8 cellular contexts compared by ENCODE assay signal in genomic region chr16:50742521-50743150, GRCh38. TPM values are rescaled to one million over a fixed set of nuclear protein-coding genes. Genes with fewer than 3 reads are reported as not detected.
DNase-seq lines count a peak whose midpoint lies in the region; ATAC-seq and TF ChIP-seq lines count a peak whose summit lies in the region.

No MANE protein-coding gene starts in this region.

- no peaks in the 10 kb centered on the region for H3K27me3 ChIP-seq in CD8-positive, alpha-beta T cell (ENCODE audit: insufficient read depth, low read length)
- no peaks in the 10 kb centered on the region for H3K27me3 ChIP-seq in lower lobe of right lung (ENCODE audit: low read depth)

- peak; percentile 5 for ATAC-seq in CD8-positive, alpha-beta T cell
- ATAC-seq in HG03045 (IDR thresholded peaks at IDR 0.05; ENCODE audit: unreplicated experiment) (peak; percentile 11), lower lobe of right lung (no peak), HG03442 (IDR thresholded peaks at IDR 0.05; ENCODE audit: unreplicated experiment) (no peak)

- peak overlapping the region; percentile 99 for H3K27ac Mint-ChIP-seq in CD8-positive, alpha-beta T cell
- peak overlapping the region; percentile 96 for H3K27ac Mint-ChIP-seq in stimulated activated naive CD8-positive, alpha-beta T cell treated with anti-CD3 and anti-CD28 coated beads, Interleukin-15, Interleukin-2, amounts not matched to agents 100 ng/mL and 50 ng/mL, for 24 hours

- H3K4me1 ChIP-seq in CD8-positive, alpha-beta T cell (ENCODE audit: insufficient read depth, low read length): peaks cover 41% of the 10 kb centered on the region
- H3K4me1 ChIP-seq in lower lobe of right lung: peaks cover 48% of the 10 kb centered on the region

- peak overlapping the region; percentile 98 for H3K4me3 Mint-ChIP-seq in CD8-positive, alpha-beta T cell
- H3K4me3 Mint-ChIP-seq in stimulated activated naive CD8-positive, alpha-beta T cell treated with anti-CD3 and anti-CD28 coated beads, Interleukin-15, Interleukin-2, amounts not matched to agents 100 ng/mL and 50 ng/mL, for 24 hours: peak overlapping the region; percentile 89

- intact Hi-C loops in CD8-positive, alpha-beta T cell (cut with DNase I, micrococcal nuclease): loop anchor here (1.0 to 10.0 kb wide), 7 partner anchors 194 to 718 kb away; partner anchors contain the start of genes HEATR3 (in 2 of the 2), ADCY7 (in 1 of the 2), BRD7 (in 1 of the 2) and CNEP1R1 (in 1 of the 2)
- intact Hi-C loops in lower lobe of right lung (cut with DNase I): no loop called here

- POLR2A ChIA-PET in CD8-positive, alpha-beta T cell (lab: Charles Lee): interaction anchor here (1.0 to 2.5 kb wide), 3 partner anchors 18 to 468 kb away, joined by 3 to 10 read pairs (median 9); no protein-coding TSS in a partner anchor

- no peak for TF ChIP-seq CTCF in CD8-positive, alpha-beta T cell (IDR thresholded peaks at IDR 0.05)
- no peak for TF ChIP-seq CTCF in lower lobe of right lung (IDR thresholded peaks at IDR 0.05)

- peak overlapping the region; percentile 95 for H3K27ac ChIP-seq in CD8-positive, alpha-beta T cell (ENCODE audit: low read depth, low read length)
- H3K27ac ChIP-seq in lower lobe of right lung: peak overlapping the region; percentile 92

- no peaks in the 10 kb centered on the region for H3K9me3 Mint-ChIP-seq in CD8-positive, alpha-beta T cell
- H3K9me3 Mint-ChIP-seq in stimulated activated naive CD8-positive, alpha-beta T cell treated with anti-CD3 and anti-CD28 coated beads, Interleukin-15, Interleukin-2, amounts not matched to agents 100 ng/mL and 50 ng/mL, for 24 hours: no peaks in the 10 kb centered on the region

- no peaks in the 10 kb centered on the region for H3K27me3 Mint-ChIP-seq in CD8-positive, alpha-beta T cell (ENCODE audit: low read depth)
- H3K27me3 Mint-ChIP-seq in stimulated activated naive CD8-positive, alpha-beta T cell treated with anti-CD3 and anti-CD28 coated beads, Interleukin-15, Interleukin-2, amounts not matched to agents 100 ng/mL and 50 ng/mL, for 24 hours: no peaks in the 10 kb centered on the region

- peaks cover 50% of the 10 kb centered on the region for H3K4me1 Mint-ChIP-seq in CD8-positive, alpha-beta T cell (ENCODE audit: low read depth)
- H3K4me1 Mint-ChIP-seq in stimulated activated naive CD8-positive, alpha-beta T cell treated with anti-CD3 and anti-CD28 coated beads, Interleukin-15, Interleukin-2, amounts not matched to agents 100 ng/mL and 50 ng/mL, for 24 hours (ENCODE audit: low read depth): peaks cover 61% of the 10 kb centered on the region

- H3K36me3 Mint-ChIP-seq in CD8-positive, alpha-beta T cell: peaks cover 36% of the 10 kb centered on the region
- peaks cover 20% of the 10 kb centered on the region for H3K36me3 Mint-ChIP-seq in stimulated activated naive CD8-positive, alpha-beta T cell treated with anti-CD3 and anti-CD28 coated beads, Interleukin-15, Interleukin-2, amounts not matched to agents 100 ng/mL and 50 ng/mL, for 24 hours (ENCODE audit: low read depth)

- DNase-seq in CD8-positive, alpha-beta T cell: peak in 5 of 7 experiments; percentile 26 to 66 (median 51)
- DNase-seq in activated CD4-positive, CD25-positive, alpha-beta regulatory T cell treated with anti-CD3 and anti-CD28 coated beads, Interleukin-2, amount 50 U/mL, for 72 hours: peak; percentile 58
- DNase-seq in dermis blood vessel endothelial cell (peak; percentile 27), lower lobe of right lung (peak; percentile 62), COLO829 (ENCODE audit: low spot score) (no peak)

- H3K9me3 ChIP-seq in CD8-positive, alpha-beta T cell (ENCODE audit: low read length): no peaks in the 10 kb centered on the region
- no peaks in the 10 kb centered on the region for H3K9me3 ChIP-seq in lower lobe of right lung

- peak overlapping the region; percentile 91 for H3K4me3 ChIP-seq in CD8-positive, alpha-beta T cell (ENCODE audit: low read depth, low read length)
- H3K4me3 ChIP-seq in lower lobe of right lung: peak overlapping the region; percentile 77

- CTCF ChIA-PET in CD8-positive, alpha-beta T cell (lab: Charles Lee): interaction anchor here (1.2 kb wide), 1 partner anchor 64 kb away, joined by 3 read pairs; no protein-coding TSS in a partner anchor

- H3K36me3 ChIP-seq in CD8-positive, alpha-beta T cell (ENCODE audit: insufficient read depth, low read length): no peaks in the 10 kb centered on the region
- peaks cover 13% of the 10 kb centered on the region for H3K36me3 ChIP-seq in lower lobe of right lung

RNA-seq across cellular contexts. Expression of gene CYLD, which starts 0.8 kb away (rescaled TPM):
- 100 to 1,000 TPM; 341 TPM for total RNA-seq in CD8-positive, alpha-beta T cell
- 37.5 and 59.1 TPM in 2 replicates for total RNA-seq in dermis blood vessel endothelial cell
- total RNA-seq in lower lobe of right lung: 45.8 TPM

RNA-seq across cellular contexts. Expression of gene NOD2, which starts 49.2 kb away (rescaled TPM):
- under 1 TPM; 0.86 to 0.90 TPM for total RNA-seq in CD8-positive, alpha-beta T cell
- total RNA-seq in dermis blood vessel endothelial cell (0.51 and 1.6 TPM in 2 replicates), lower lobe of right lung (13.2 TPM)

Comparison
In these comparisons a context has a peak if more than half of its experiments do, and no peak if none do; other contexts are left out.
1. ATAC-seq: peak in CD8-positive, alpha-beta T cell (single experiment) and HG03045 (single experiment); none in lower lobe of right lung (0 of 2) and HG03442 (single experiment).